Comparison of ENCODE assay signal across 14 cellular contexts in the genomic region with DNA sequence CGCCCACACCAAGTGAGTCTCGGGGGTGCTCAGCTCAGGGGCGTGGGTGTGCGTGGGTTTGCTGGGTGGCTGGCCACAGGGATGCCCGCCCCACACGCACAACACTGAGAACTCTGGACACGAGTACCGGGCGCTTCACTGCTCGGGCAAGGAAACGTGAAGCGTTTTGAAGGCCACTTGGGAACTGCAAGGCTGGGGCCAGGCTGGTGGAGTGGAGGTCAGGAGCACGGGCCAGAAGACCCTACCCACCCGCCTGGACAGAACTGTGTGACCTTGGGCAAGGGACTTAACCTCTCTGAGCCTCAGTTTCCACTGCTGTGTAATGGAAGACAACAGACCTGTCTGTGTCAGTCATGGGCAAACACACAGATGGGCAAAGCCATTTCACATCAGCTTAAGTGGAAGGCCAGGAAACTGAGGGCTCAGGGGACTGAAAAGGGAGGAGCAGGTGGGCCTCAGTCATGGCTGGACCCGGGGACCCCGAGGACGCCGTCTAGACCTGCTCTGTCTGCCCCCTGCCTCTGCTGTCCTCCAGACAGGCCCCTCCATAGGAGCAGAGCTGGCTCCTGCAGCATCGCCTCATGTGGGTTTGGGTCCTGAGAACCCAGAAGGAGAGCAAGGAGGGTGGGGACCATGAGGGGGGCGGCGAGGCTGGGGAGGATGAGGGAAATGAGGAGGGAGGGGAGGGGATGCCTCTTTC. TPM values are rescaled to one million over a fixed set of nuclear protein-coding genes. Genes with fewer than 3 reads are reported as not detected.
"Had no signal": no experiment of that assay in that cellular context is flagged by ENCODE, and none has a peak within 500 bp of the region (broad histone marks: within the 10 kb centered on the region; RNA-seq: fewer than 3 reads in every experiment).

No MANE protein-coding gene starts in this region.

- H3K4me3 ChIP-seq: heart left ventricle, left lung, ovary, skin epidermis had no signal

- H3K9me3 ChIP-seq: left lung, ovary had no signal

- H3K27ac ChIP-seq: left lung, ovary had no signal

- H3K27me3 ChIP-seq: heart left ventricle, left lung, ovary had no signal

- DNase-seq: effector memory CD4-positive, alpha-beta T cell; heart left ventricle; left lung; mesendoderm; naive B cell; ovary; stimulated activated CD4-positive, alpha-beta T cell treated with anti-CD3 and anti-CD28 coated beads, Interleukin-12 subunit alpha, Interleukin-12 subunit beta, amount 100 ng/mL, for 4 hours; stimulated activated naive CD4-positive, alpha-beta T cell treated with Interleukin-2 at 50 U/mL for 16 hours; trophoblast cell had no signal

- H3K36me3 ChIP-seq: ovary had no signal

- H3K36me3 Mint-ChIP-seq: naive B cell had no signal

- ATAC-seq: esophagus mucosa, left lung had no signal

- H3K27ac Mint-ChIP-seq: progenitor cell of endocrine pancreas had no signal

RNA-seq across cellular contexts. Expression of a gene that starts 52.5 kb away (rescaled TPM):
- total RNA-seq: glomerular endothelial cell had no signal
- polyA plus RNA-seq: keratinocyte had no signal
